ENCODE assay signal across 33 cellular contexts in genomic region chr3:45878124-45878523, GRCh38. TPM values are rescaled to one million over a fixed set of nuclear protein-coding genes. Genes with fewer than 3 reads are reported as not detected.
"Had no signal": no experiment of that assay in that cellular context is flagged by ENCODE, and none has a peak within 500 bp of the region (broad histone marks: within the 10 kb centered on the region; RNA-seq: fewer than 3 reads in every experiment).

No MANE protein-coding gene starts in this region.

- H3K27me3 Mint-ChIP-seq: activated naive CD4-positive, alpha-beta T cell treated with anti-CD3 and anti-CD28 coated beads, Interleukin-2, amount 50 U/mL, for 24 hours had no signal

- DNase-seq: activated B cell treated with CpG ODN at 0.5 μM for 24 hours; activated CD4-positive, alpha-beta T cell treated with anti-CD3 and anti-CD28 coated beads for 48 hours; activated CD4-positive, alpha-beta T cell treated with anti-CD3 and anti-CD28 coated beads, Interleukin-2, amount 50 U/mL, for 1 hour; activated CD4-positive, alpha-beta T cell treated with anti-CD3 and anti-CD28 coated beads, Interleukin-2, amount 50 U/mL, for 48 hours; activated CD8-positive, alpha-beta memory T cell treated with anti-CD3 and anti-CD28 coated beads for 24 hours; activated CD8-positive, alpha-beta T cell treated with anti-CD3 and anti-CD28 coated beads for 36 hours; activated effector memory CD4-positive, alpha-beta T cell treated with Interleukin-2 at 50 U/mL for 16 hours; activated naive CD4-positive, alpha-beta T cell treated with anti-CD3 and anti-CD28 coated beads for 36 hours; activated naive CD8-positive, alpha-beta T cell treated with anti-CD3 and anti-CD28 coated beads for 36 hours; activated naive CD8-positive, alpha-beta T cell treated with anti-CD3 and anti-CD28 coated beads, Interleukin-2, amount 50 U/mL, for 24 hours; activated T-cell treated with anti-CD3 and anti-CD28 coated beads, Interleukin-2, amount 50 U/mL, for 4 hours; adrenal gland; amygdala; aorta; body of pancreas; caudate nucleus; cortex of kidney; dermis blood vessel endothelial cell; effector CD4-positive, alpha-beta T cell; effector memory CD8-positive, alpha-beta T cell; erythroblast; foreskin keratinocyte; gastrocnemius medialis; glutamatergic neuron; heart left ventricle; hypothalamus; T1000; WERI-Rb-1 had no signal

- H3K27ac ChIP-seq: adrenal gland, body of pancreas, esophagus muscularis mucosa, foreskin keratinocyte, gastrocnemius medialis, heart left ventricle, WERI-Rb-1 had no signal

- H3K4me1 Mint-ChIP-seq: activated B cell treated with CpG ODN at 0.5 μM for 24 hours had no signal

- H3K9me3 Mint-ChIP-seq: activated B cell treated with CpG ODN at 0.5 μM for 24 hours; effector memory CD8-positive, alpha-beta T cell had no signal

- H3K4me1 ChIP-seq: adrenal gland, body of pancreas, foreskin keratinocyte, gastrocnemius medialis had no signal

- H3K4me3 ChIP-seq: adrenal gland, body of pancreas, esophagus muscularis mucosa, gastrocnemius medialis, heart left ventricle had no signal

- H3K27ac Mint-ChIP-seq: activated B cell treated with CpG ODN at 0.5 μM for 24 hours; activated CD8-positive, alpha-beta T cell treated with anti-CD3 and anti-CD28 coated beads for 36 hours; activated naive CD4-positive, alpha-beta T cell treated with anti-CD3 and anti-CD28 coated beads for 36 hours; activated naive CD4-positive, alpha-beta T cell treated with anti-CD3 and anti-CD28 coated beads, Interleukin-2, amount 50 U/mL, for 24 hours; activated naive CD8-positive, alpha-beta T cell treated with anti-CD3 and anti-CD28 coated beads for 36 hours; activated naive CD8-positive, alpha-beta T cell treated with anti-CD3 and anti-CD28 coated beads, Interleukin-2, amount 50 U/mL, for 24 hours; activated T-helper 17 cell treated with anti-CD3 and anti-CD28 coated beads, Interleukin-2, amount 50 U/mL, for 72 hours had no signal

- H3K27me3 ChIP-seq: adrenal gland, body of pancreas, esophagus muscularis mucosa, gastrocnemius medialis, heart left ventricle had no signal

- H3K9me3 ChIP-seq: adrenal gland, body of pancreas, esophagus muscularis mucosa, gastrocnemius medialis, heart left ventricle had no signal

- ATAC-seq: activated CD4-positive, CD25-positive, alpha-beta regulatory T cell treated with anti-CD3 and anti-CD28 coated beads, Interleukin-2, amount 50 U/mL, for 24 hours; activated CD8-positive, alpha-beta T cell treated with anti-CD3 and anti-CD28 coated beads for 36 hours; activated naive CD8-positive, alpha-beta T cell treated with anti-CD3 and anti-CD28 coated beads, Interleukin-2, amount 50 U/mL, for 24 hours; activated T-cell treated with anti-CD3 and anti-CD28 coated beads, Interleukin-2, amount 50 U/mL, for 4 hours; activated T-helper 17 cell treated with anti-CD3 and anti-CD28 coated beads, Interleukin-2, amount 50 U/mL, for 72 hours; body of pancreas; effector memory CD8-positive, alpha-beta T cell; foreskin keratinocyte; gastrocnemius medialis; heart left ventricle had no signal

- H3K4me3 Mint-ChIP-seq: activated B cell treated with CpG ODN at 0.5 μM for 24 hours; activated CD8-positive, alpha-beta T cell treated with anti-CD3 and anti-CD28 coated beads for 36 hours; activated naive CD4-positive, alpha-beta T cell treated with anti-CD3 and anti-CD28 coated beads for 36 hours; activated naive CD4-positive, alpha-beta T cell treated with anti-CD3 and anti-CD28 coated beads, Interleukin-2, amount 50 U/mL, for 24 hours; activated naive CD8-positive, alpha-beta T cell treated with anti-CD3 and anti-CD28 coated beads for 36 hours; activated naive CD8-positive, alpha-beta T cell treated with anti-CD3 and anti-CD28 coated beads, Interleukin-2, amount 50 U/mL, for 24 hours; activated T-cell treated with anti-CD3 and anti-CD28 coated beads, Interleukin-2, amount 50 U/mL, for 4 hours; activated T-helper 17 cell treated with anti-CD3 and anti-CD28 coated beads, Interleukin-2, amount 50 U/mL, for 72 hours; effector memory CD8-positive, alpha-beta T cell had no signal

- H3K36me3 ChIP-seq: adrenal gland, esophagus muscularis mucosa, gastrocnemius medialis, heart left ventricle, WERI-Rb-1 had no signal

RNA-seq across cellular contexts. Expression of gene CCR9, which starts 8.2 kb away (rescaled TPM):
- total RNA-seq: activated naive CD4-positive, alpha-beta T cell treated with anti-CD3 and anti-CD28 coated beads for 36 hours; activated naive CD8-positive, alpha-beta T cell treated with anti-CD3 and anti-CD28 coated beads for 36 hours; activated T-cell treated with anti-CD3 and anti-CD28 coated beads, Interleukin-2, amount 50 U/mL, for 4 hours; aorta; body of pancreas; chondrocyte; dermis blood vessel endothelial cell; foreskin keratinocyte; heart left ventricle had no signal
